In genomic region chr22:17953147-17953546, GRCh38 we compare ENCODE assay signal across 1 cellular context.
TF ChIP-seq lines count a peak whose summit lies in the region.

No MANE protein-coding gene starts in this region.

TF ChIP-seq in H1, 55 proteins besides CTCF, POLR2A, EP300 and RAD21 (continued from another document):
- TF ChIP-seq CHD2 (IDR thresholded peaks at IDR 0.05; ENCODE audit: low read length): no peak
- TF ChIP-seq MAX (IDR thresholded peaks at IDR 0.05): no peak
- no peak for TF ChIP-seq ATF2 (IDR thresholded peaks at IDR 0.05; ENCODE audit: low read length)
- no peak for TF ChIP-seq MAFK (IDR thresholded peaks at IDR 0.05; ENCODE audit: low read depth, low read length)
- no peak for TF ChIP-seq BACH1 (IDR thresholded peaks at IDR 0.05; ENCODE audit: low read length)
- TF ChIP-seq SP1 (IDR thresholded peaks at IDR 0.05; ENCODE audit: low read depth, low read length): no peak
- TF ChIP-seq SP2 (IDR thresholded peaks at IDR 0.05; ENCODE audit: low read length): no peak
TF ChIP-seq in H1: peak in this region for 0.
